ENCODE assay signal across 9 cellular contexts in the genomic region with DNA sequence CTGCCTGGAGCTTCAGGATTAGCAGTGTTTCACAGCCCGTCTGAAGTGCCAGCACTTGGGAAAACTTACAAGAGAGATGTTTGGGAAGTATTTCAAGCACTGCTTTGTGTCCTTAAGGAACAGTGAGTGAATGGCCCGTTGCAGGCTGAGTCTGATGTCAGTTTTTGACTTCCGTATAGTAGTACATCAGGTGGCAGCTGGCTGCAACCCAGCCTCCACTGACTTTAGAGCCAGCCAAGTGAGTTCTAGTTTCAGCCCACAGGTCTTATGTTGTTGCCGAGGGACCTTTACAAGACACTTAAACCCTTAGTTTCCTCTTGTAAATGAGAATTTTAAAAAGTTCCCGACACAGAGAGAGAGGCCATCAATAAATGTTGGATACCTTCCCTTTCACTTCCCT. TPM values are rescaled to one million over a fixed set of nuclear protein-coding genes. Genes with fewer than 3 reads are reported as not detected.
DNase-seq lines count a peak whose midpoint lies in the region; ATAC-seq, FAIRE-seq and TF ChIP-seq lines count a peak whose summit lies in the region.
"Had no signal": no experiment of that assay in that cellular context is flagged by ENCODE, and none has a peak within 500 bp of the region (broad histone marks: within the 10 kb centered on the region; RNA-seq: fewer than 3 reads in every experiment).

No MANE protein-coding gene starts in this region.

- H3K36me3 ChIP-seq in right atrium auricular region (no peaks in the 10 kb centered on the region), colonic mucosa (no peaks in the 10 kb centered on the region), smooth muscle cell (ENCODE audit: low read depth) (no peaks in the 10 kb centered on the region)

- H3K27me3 ChIP-seq in right atrium auricular region (no peaks in the 10 kb centered on the region), colonic mucosa (no peaks in the 10 kb centered on the region), smooth muscle cell (ENCODE audit: low read depth) (no peaks in the 10 kb centered on the region)

- H3K4me3 ChIP-seq in right atrium auricular region (no peak overlapping the region), colonic mucosa (no peak overlapping the region), smooth muscle cell (no peak overlapping the region)

- H2AFZ ChIP-seq in smooth muscle cell (ENCODE audit: low read depth): no peak overlapping the region

- no peak for FAIRE-seq in frontal cortex (lab: Jason Lieb, UNC)
- FAIRE-seq: astrocyte had no signal

- peaks cover 91% of the 10 kb centered on the region for H3K79me2 ChIP-seq in smooth muscle cell (ENCODE audit: low read depth)

- ATAC-seq in left ventricle myocardium superior (peak; percentile 29), HG03442 (IDR thresholded peaks at IDR 0.05; ENCODE audit: unreplicated experiment) (peak; percentile 65)

- H4K20me1 ChIP-seq in smooth muscle cell (ENCODE audit: low read depth): peaks cover 28% of the 10 kb centered on the region

- H3K27ac ChIP-seq in right atrium auricular region (no peak overlapping the region), colonic mucosa (peak overlapping the region; percentile 42), smooth muscle cell (ENCODE audit: low read depth) (no peak overlapping the region)

- H3K9ac ChIP-seq in colonic mucosa (ENCODE audit: low read depth in 2 of 2, low read length in 2 of 2) (peak overlapping the region in 1 of 2 donors; percentile 62), smooth muscle cell (ENCODE audit: low read depth) (no peak overlapping the region)

- DNase-seq in left ventricle myocardium superior: peak; percentile 44
- DNase-seq in right atrium auricular region (ENCODE audit: low spot score): no peak
- DNase-seq in colonic mucosa: peak; percentile 61
- DNase-seq in DMS153 (lab: John Stamatoyannopoulos, UW): no peak
- no peak for DNase-seq in NCI-H526 (lab: John Stamatoyannopoulos, UW)
- DNase-seq in frontal cortex (ENCODE audit: low spot score in 2 of 2): no peak
- no peak for DNase-seq in smooth muscle cell (lab: John Stamatoyannopoulos, UW; ENCODE audit: unreplicated experiment)

- H3K9me3 ChIP-seq in right atrium auricular region (no peaks in the 10 kb centered on the region), colonic mucosa (no peaks in the 10 kb centered on the region), smooth muscle cell (replicated peaks; ENCODE audit: low read depth) (no peaks in the 10 kb centered on the region)

- peaks cover 2% of the 10 kb centered on the region for H3F3A ChIP-seq in smooth muscle cell (ENCODE audit: low read depth)

- TF ChIP-seq CTCF in right atrium auricular region (IDR thresholded peaks at IDR 0.05) (no peak), colonic mucosa (IDR thresholded peaks at IDR 0.05) (no peak), smooth muscle cell (IDR thresholded peaks at IDR 0.05; ENCODE audit: borderline replicate concordance, insufficient read depth, poor library complexity, severe bottlenecking) (no peak)

- H3K4me1 ChIP-seq in right atrium auricular region (peaks cover 0 to 9% of the 10 kb centered on the region in 2 donors), colonic mucosa (peaks cover 21% of the 10 kb centered on the region), smooth muscle cell (ENCODE audit: low read depth) (peaks cover 4% of the 10 kb centered on the region)

- 76% methylated on average over 5 of the region's 5 CpGs for WGBS in smooth muscle cell (ENCODE audit: low lambda C conversion rate)

- no peak overlapping the region for H3K4me2 ChIP-seq in smooth muscle cell

- intact Hi-C loops in left ventricle myocardium superior (cut with micrococcal nuclease): no loop called here
- intact Hi-C loops in colonic mucosa (cut with DNase I): no loop called here

RNA-seq across cellular contexts. Expression of gene UCK2, which starts 35.0 kb away (rescaled TPM):
- total RNA-seq in left ventricle myocardium superior (5.9 TPM), right atrium auricular region (10 to 100 TPM in 1 of 2 donors, 1 to 10 TPM in 1; 8.8 to 19.3 TPM), colonic mucosa (10 to 100 TPM; 39.6 to 69.0 TPM), frontal cortex (77.9 TPM), smooth muscle cell (27.5 and 39.5 TPM in 2 replicates)
- 32.6 and 37.5 TPM in 2 replicates for polyA plus RNA-seq in smooth muscle cell

Comparison
In these comparisons a context has a peak if more than half of its experiments do, and no peak if none do; other contexts are left out.
1. DNase-seq: peak in left ventricle myocardium superior (single experiment) and colonic mucosa (single experiment); none in right atrium auricular region (single experiment), DMS153 (single experiment), NCI-H526 (0 of 2), frontal cortex (0 of 2) and smooth muscle cell (single experiment).